19 cellular contexts compared by ENCODE assay signal in the genomic region with DNA sequence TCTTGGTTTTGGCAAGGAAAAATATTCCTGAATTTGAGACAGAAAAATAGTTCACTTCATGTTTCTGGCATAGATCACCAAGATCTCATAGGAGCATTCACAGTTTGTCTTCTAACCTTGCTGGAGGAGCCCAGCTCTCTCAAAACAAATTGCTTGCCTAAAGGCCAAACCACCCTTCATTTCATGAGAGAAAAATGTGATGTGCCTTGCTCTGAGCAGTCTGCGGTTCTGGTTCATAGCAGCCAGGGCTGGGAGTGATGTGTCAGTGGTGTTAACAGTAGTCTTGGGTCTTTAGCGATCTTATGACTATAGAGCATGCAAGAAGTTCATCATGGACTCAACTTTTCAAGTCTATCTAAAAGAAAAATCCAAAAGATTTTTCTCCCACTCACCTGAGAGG.
"Had no signal": no experiment of that assay in that cellular context is flagged by ENCODE, and none has a peak within 500 bp of the region (broad histone marks: within the 10 kb centered on the region; RNA-seq: fewer than 3 reads in every experiment).

No MANE protein-coding gene starts in this region.

- H3K4me3 Mint-ChIP-seq: activated B cell treated with CpG ODN at 0.5 μM for 24 hours; activated CD4-positive, alpha-beta memory T cell treated with anti-CD3 and anti-CD28 coated beads, Interleukin-2, amount 10 ng/mL, durations not matched to agents 7 days and 5 days; activated CD8-positive, alpha-beta memory T cell treated with anti-CD3 and anti-CD28 coated beads, Interleukin-2, amount 10 ng/mL, durations not matched to agents 7 days and 5 days; activated naive CD8-positive, alpha-beta T cell treated with anti-CD3 and anti-CD28 coated beads for 36 hours; activated T-helper 17 cell treated with anti-CD3 and anti-CD28 coated beads, Interleukin-2, amount 50 U/mL, for 72 hours; natural killer cell treated with Interleukin-12 subunit alpha and Interleukin-12 subunit beta and Interleukin-15 and Interleukin-18, amount 100 ng/mL, for 72 hours; stimulated activated naive CD8-positive, alpha-beta T cell treated with anti-CD3 and anti-CD28 coated beads, Interleukin-15, amount 100 ng/mL, for 72 hours; T-helper 2 cell treated with Interferon-gamma antibody and Interleukin-4, amounts not matched to agents 5 μg/mL and 100 μg/mL, for 36 hours had no signal

- H3K27me3 Mint-ChIP-seq: activated B cell treated with CpG ODN at 0.5 μM for 24 hours; activated CD4-positive, alpha-beta memory T cell treated with anti-CD3 and anti-CD28 coated beads, Interleukin-2, amount 10 ng/mL, durations not matched to agents 7 days and 5 days; activated CD8-positive, alpha-beta memory T cell treated with anti-CD3 and anti-CD28 coated beads, Interleukin-2, amount 10 ng/mL, durations not matched to agents 7 days and 5 days; activated naive CD8-positive, alpha-beta T cell treated with anti-CD3 and anti-CD28 coated beads for 36 hours; activated T-helper 17 cell treated with anti-CD3 and anti-CD28 coated beads, Interleukin-2, amount 50 U/mL, for 72 hours; natural killer cell treated with Interleukin-12 subunit alpha and Interleukin-12 subunit beta and Interleukin-15 and Interleukin-18, amount 100 ng/mL, for 72 hours; stimulated activated naive CD8-positive, alpha-beta T cell treated with anti-CD3 and anti-CD28 coated beads, Interleukin-15, amount 100 ng/mL, for 72 hours had no signal

- ATAC-seq: activated CD8-positive, alpha-beta memory T cell treated with anti-CD3 and anti-CD28 coated beads, Interleukin-2, amount 10 ng/mL, durations not matched to agents 7 days and 5 days; activated T-helper 17 cell treated with anti-CD3 and anti-CD28 coated beads, Interleukin-2, amount 50 U/mL, for 72 hours; esophagus mucosa; natural killer cell treated with Interleukin-12 subunit alpha and Interleukin-12 subunit beta and Interleukin-15 and Interleukin-18, amount 100 ng/mL, for 72 hours; stimulated activated naive CD8-positive, alpha-beta T cell treated with anti-CD3 and anti-CD28 coated beads, Interleukin-15, amount 100 ng/mL, for 72 hours had no signal

- DNase-seq: activated B cell treated with CpG ODN at 0.5 μM for 24 hours; activated CD4-positive, alpha-beta memory T cell treated with anti-CD3 and anti-CD28 coated beads, Interleukin-2, amount 10 ng/mL, durations not matched to agents 7 days and 5 days; activated CD4-positive, alpha-beta T cell treated with anti-CD3 and anti-CD28 coated beads for 48 hours; activated CD8-positive, alpha-beta memory T cell treated with anti-CD3 and anti-CD28 coated beads, Interleukin-2, amount 10 ng/mL, durations not matched to agents 7 days and 5 days; activated naive CD4-positive, alpha-beta T cell; activated naive CD8-positive, alpha-beta T cell treated with anti-CD3 and anti-CD28 coated beads for 36 hours; activated T-cell treated with anti-CD3 and anti-CD28 coated beads, Interleukin-2, amount 50 U/mL, for 1 hour; cerebellar nuclear complex; effector CD4-positive, alpha-beta T cell; retina; stimulated activated CD4-positive, alpha-beta T cell treated with anti-CD3 and anti-CD28 coated beads, Interleukin-15, amount 100 ng/mL, for 24 hours; stimulated activated CD4-positive, alpha-beta T cell treated with anti-CD3 and anti-CD28 coated beads, Interleukin-2, amount 100 ng/mL, for 48 hours; stimulated activated naive CD8-positive, alpha-beta T cell treated with anti-CD3 and anti-CD28 coated beads, Interleukin-15, amount 100 ng/mL, for 72 hours; trophoblast cell had no signal

- H3K9me3 Mint-ChIP-seq: activated B cell treated with CpG ODN at 0.5 μM for 24 hours; activated CD4-positive, alpha-beta memory T cell treated with anti-CD3 and anti-CD28 coated beads, Interleukin-2, amount 10 ng/mL, durations not matched to agents 7 days and 5 days; activated naive CD8-positive, alpha-beta T cell treated with anti-CD3 and anti-CD28 coated beads for 36 hours; activated T-helper 17 cell treated with anti-CD3 and anti-CD28 coated beads, Interleukin-2, amount 50 U/mL, for 72 hours; natural killer cell treated with Interleukin-12 subunit alpha and Interleukin-12 subunit beta and Interleukin-15 and Interleukin-18, amount 100 ng/mL, for 72 hours; stimulated activated naive CD8-positive, alpha-beta T cell treated with anti-CD3 and anti-CD28 coated beads, Interleukin-15, amount 100 ng/mL, for 72 hours; T-helper 2 cell treated with Interferon-gamma antibody and Interleukin-4, amounts not matched to agents 5 μg/mL and 100 μg/mL, for 36 hours had no signal

- H3K36me3 Mint-ChIP-seq: natural killer cell treated with Interleukin-12 subunit alpha and Interleukin-12 subunit beta and Interleukin-15 and Interleukin-18, amount 100 ng/mL, for 72 hours had no signal

- H3K27ac Mint-ChIP-seq: activated B cell treated with CpG ODN at 0.5 μM for 24 hours; activated CD4-positive, alpha-beta memory T cell treated with anti-CD3 and anti-CD28 coated beads, Interleukin-2, amount 10 ng/mL, durations not matched to agents 7 days and 5 days; activated CD8-positive, alpha-beta memory T cell treated with anti-CD3 and anti-CD28 coated beads, Interleukin-2, amount 10 ng/mL, durations not matched to agents 7 days and 5 days; activated naive CD8-positive, alpha-beta T cell treated with anti-CD3 and anti-CD28 coated beads for 36 hours; activated T-helper 17 cell treated with anti-CD3 and anti-CD28 coated beads, Interleukin-2, amount 50 U/mL, for 72 hours; natural killer cell treated with Interleukin-12 subunit alpha and Interleukin-12 subunit beta and Interleukin-15 and Interleukin-18, amount 100 ng/mL, for 72 hours; T-helper 2 cell treated with Interferon-gamma antibody and Interleukin-4, amounts not matched to agents 5 μg/mL and 100 μg/mL, for 36 hours had no signal

- H3K4me1 Mint-ChIP-seq: activated B cell treated with CpG ODN at 0.5 μM for 24 hours; activated CD4-positive, alpha-beta memory T cell treated with anti-CD3 and anti-CD28 coated beads, Interleukin-2, amount 10 ng/mL, durations not matched to agents 7 days and 5 days; activated CD8-positive, alpha-beta memory T cell treated with anti-CD3 and anti-CD28 coated beads, Interleukin-2, amount 10 ng/mL, durations not matched to agents 7 days and 5 days; activated naive CD8-positive, alpha-beta T cell treated with anti-CD3 and anti-CD28 coated beads for 36 hours; activated T-helper 17 cell treated with anti-CD3 and anti-CD28 coated beads, Interleukin-2, amount 50 U/mL, for 72 hours; stimulated activated naive CD8-positive, alpha-beta T cell treated with anti-CD3 and anti-CD28 coated beads, Interleukin-15, amount 100 ng/mL, for 72 hours had no signal

- H3K4me3 ChIP-seq: vagina had no signal
